ENCODE assay signal across 1 cellular context in the genomic region with DNA sequence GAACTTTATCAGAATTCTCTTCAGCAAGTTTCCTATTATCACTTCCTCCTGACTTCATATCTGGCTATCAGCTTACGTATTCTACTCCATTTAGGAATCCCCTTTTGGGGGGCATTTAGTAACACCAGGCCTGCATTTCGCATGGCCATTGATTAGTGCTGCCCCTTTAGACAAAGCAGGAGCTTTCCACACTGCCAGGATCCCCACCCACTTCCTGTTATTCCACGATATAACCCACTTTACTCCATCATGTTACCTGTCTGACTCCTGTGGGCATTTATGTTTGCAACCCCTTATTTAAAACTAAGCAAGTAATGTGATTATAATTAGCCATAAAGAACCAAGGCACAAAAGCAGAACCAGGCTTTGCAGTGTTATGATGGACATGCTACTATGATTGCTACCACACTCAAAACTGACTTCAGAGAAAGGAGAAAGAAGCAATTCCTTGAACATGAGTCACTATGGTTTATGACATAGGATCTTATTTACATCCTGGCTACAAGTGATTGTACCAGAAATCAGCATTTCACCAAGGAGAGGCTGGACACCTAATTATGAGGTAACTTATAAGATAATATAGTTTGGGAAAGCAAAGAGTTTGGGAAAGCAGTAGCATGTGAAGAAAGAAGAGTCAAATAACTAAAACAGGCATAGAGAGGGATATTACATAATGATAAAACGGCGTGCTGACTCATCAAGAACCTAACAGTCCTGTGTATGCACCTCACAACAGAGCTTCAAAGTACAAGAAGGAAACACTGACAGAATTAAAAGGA.
A peak's percentile ranks its signal among the peaks of the same experiment; 100 is the strongest.
TF ChIP-seq lines count a peak whose summit lies in the region.

No MANE protein-coding gene starts in this region.

TF ChIP-seq in K562, 482 proteins besides CTCF, POLR2A, EP300 and RAD21 (continued from another document and continues in another):
- TF ChIP-seq, protein P1, sequence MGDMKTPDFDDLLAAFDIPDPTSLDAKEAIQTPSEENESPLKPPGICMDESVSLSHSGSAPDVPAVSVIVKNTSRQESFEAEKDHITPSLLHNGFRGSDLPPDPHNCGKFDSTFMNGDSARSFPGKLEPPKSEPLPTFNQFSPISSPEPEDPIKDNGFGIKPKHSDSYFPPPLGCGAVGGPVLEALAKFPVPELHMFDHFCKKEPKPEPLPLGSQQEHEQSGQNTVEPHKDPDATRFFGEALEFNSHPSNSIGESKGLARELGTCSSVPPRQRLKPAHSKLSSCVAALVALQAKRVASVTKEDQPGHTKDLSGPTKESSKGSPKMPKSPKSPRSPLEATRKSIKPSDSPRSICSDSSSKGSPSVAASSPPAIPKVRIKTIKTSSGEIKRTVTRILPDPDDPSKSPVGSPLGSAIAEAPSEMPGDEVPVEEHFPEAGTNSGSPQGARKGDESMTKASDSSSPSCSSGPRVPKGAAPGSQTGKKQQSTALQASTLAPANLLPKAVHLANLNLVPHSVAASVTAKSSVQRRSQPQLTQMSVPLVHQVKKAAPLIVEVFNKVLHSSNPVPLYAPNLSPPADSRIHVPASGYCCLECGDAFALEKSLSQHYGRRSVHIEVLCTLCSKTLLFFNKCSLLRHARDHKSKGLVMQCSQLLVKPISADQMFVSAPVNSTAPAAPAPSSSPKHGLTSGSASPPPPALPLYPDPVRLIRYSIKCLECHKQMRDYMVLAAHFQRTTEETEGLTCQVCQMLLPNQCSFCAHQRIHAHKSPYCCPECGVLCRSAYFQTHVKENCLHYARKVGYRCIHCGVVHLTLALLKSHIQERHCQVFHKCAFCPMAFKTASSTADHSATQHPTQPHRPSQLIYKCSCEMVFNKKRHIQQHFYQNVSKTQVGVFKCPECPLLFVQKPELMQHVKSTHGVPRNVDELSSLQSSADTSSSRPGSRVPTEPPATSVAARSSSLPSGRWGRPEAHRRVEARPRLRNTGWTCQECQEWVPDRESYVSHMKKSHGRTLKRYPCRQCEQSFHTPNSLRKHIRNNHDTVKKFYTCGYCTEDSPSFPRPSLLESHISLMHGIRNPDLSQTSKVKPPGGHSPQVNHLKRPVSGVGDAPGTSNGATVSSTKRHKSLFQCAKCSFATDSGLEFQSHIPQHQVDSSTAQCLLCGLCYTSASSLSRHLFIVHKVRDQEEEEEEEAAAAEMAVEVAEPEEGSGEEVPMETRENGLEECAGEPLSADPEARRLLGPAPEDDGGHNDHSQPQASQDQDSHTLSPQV (IDR thresholded peaks at IDR 0.05), result peak; percentile 65; the same call in 1 of the 2 replicates
- TF ChIP-seq SMARCA4 (IDR thresholded peaks at IDR 0.05) (peak; percentile 89), FOXK1 (CRISPR knock-in tag; IDR thresholded peaks at IDR 0.05; ENCODE audit: borderline replicate concordance) (no peak), NCOR1 (IDR thresholded peaks at IDR 0.05) (peak; percentile 43), NFE2 (IDR thresholded peaks at IDR 0.05; ENCODE audit: low read depth) (peak; percentile 71), RUNX1 (IDR thresholded peaks at IDR 0.05; ENCODE audit: low read depth) (no peak), TCF3 (CRISPR knock-in tag; IDR thresholded peaks at IDR 0.05) (peak; percentile 42), ELF4 (CRISPR knock-in tag; IDR thresholded peaks at IDR 0.05) (no peak), JUND (IDR thresholded peaks at IDR 0.05; ENCODE audit: borderline replicate concordance, low read depth, low read length) (peak; percentile 91), JUND (tag; IDR thresholded peaks at IDR 0.05; ENCODE audit: borderline replicate concordance, low read depth, low read length) (peak; percentile 93; the same call in 2 of the 3 replicates), ZBTB7A (IDR thresholded peaks at IDR 0.05; ENCODE audit: borderline replicate concordance, control insufficient read depth, low read depth, low read length) (no peak), KLF16 (IDR thresholded peaks at IDR 0.05) (no peak), MEIS2 (IDR thresholded peaks at IDR 0.05; ENCODE audit: partially characterized antibody) (peak; percentile 71), TRIM24 (IDR thresholded peaks at IDR 0.05) (peak; percentile 16 to 46; a peak in 3 of 4 replicates), TEAD4 (IDR thresholded peaks at IDR 0.05; ENCODE audit: low read length) (peak; percentile 74), TEAD4 (CRISPR knock-in tag; IDR thresholded peaks at IDR 0.05; ENCODE audit: borderline replicate concordance) (no peak), MAFG (tag; conservative IDR thresholded peaks at IDR 0.05) (peak; percentile 94), ZNF830 (CRISPR knock-in tag; IDR thresholded peaks at IDR 0.05) (no peak), POLR2G (IDR thresholded peaks at IDR 0.05; ENCODE audit: low read depth, low read length) (no peak), RFX5 (IDR thresholded peaks at IDR 0.05; ENCODE audit: low read depth, low read length) (no peak), MAFF (IDR thresholded peaks at IDR 0.05; ENCODE audit: low read length) (peak; percentile 85), NBN (IDR thresholded peaks at IDR 0.05; ENCODE audit: low read depth) (peak; percentile 56; the same call in 1 of the 2 replicates), FOXA1 (IDR thresholded peaks at IDR 0.05; ENCODE audit: borderline replicate concordance) (no peak), ATF7 (IDR thresholded peaks at IDR 0.05) (peak; percentile 68), TAF9B (IDR thresholded peaks at IDR 0.05; ENCODE audit: partially characterized antibody) (peak; percentile 15), ATF1 (CRISPR knock-in tag; IDR thresholded peaks at IDR 0.05) (no peak), ATF1 (tag; IDR thresholded peaks at IDR 0.05) (peak; percentile 65), FOXK2 (conservative IDR thresholded peaks at IDR 0.05 in 1 of 2, IDR thresholded peaks at IDR 0.05 in 1 of 2; ENCODE audit: low read depth in 2 of 2) (peak; percentile 76 to 89), CBFA2T3 (IDR thresholded peaks at IDR 0.05) (peak; percentile 52), ZNF76 (CRISPR knock-in tag; IDR thresholded peaks at IDR 0.05; ENCODE audit: borderline replicate concordance) (no peak), HDAC2 (IDR thresholded peaks at IDR 0.05) (0 out of 2 replicates have a peak, but pooled peaks have one; percentile 17), SMARCC2 (IDR thresholded peaks at IDR 0.05; ENCODE audit: low read depth) (peak; percentile 83; the same call in 1 of the 2 replicates), CEBPG (CRISPR knock-in tag; IDR thresholded peaks at IDR 0.05) (no peak), CEBPG (tag; conservative IDR thresholded peaks at IDR 0.05 in 1 of 2, IDR thresholded peaks at IDR 0.05 in 1 of 2) (peak; percentile 24 to 55; a peak in 2 of 4 replicates), ZFX (CRISPR knock-in tag; IDR thresholded peaks at IDR 0.05) (no peak), DPF2 (IDR thresholded peaks at IDR 0.05) (peak; percentile 92), POLR2AphosphoS2 (IDR thresholded peaks at IDR 0.05; ENCODE audit: low read length) (no peak), PTRF (tag; IDR thresholded peaks at IDR 0.05) (no peak), NFYB (IDR thresholded peaks at IDR 0.05; ENCODE audit: extremely low read depth, insufficient read length) (no peak), DNMT1 (IDR thresholded peaks at IDR 0.05) (no peak), CC2D1A (IDR thresholded peaks at IDR 0.05) (0 out of 2 replicates have a peak, but pooled peaks have one; percentile 15)
- TF ChIP-seq, protein P2, sequence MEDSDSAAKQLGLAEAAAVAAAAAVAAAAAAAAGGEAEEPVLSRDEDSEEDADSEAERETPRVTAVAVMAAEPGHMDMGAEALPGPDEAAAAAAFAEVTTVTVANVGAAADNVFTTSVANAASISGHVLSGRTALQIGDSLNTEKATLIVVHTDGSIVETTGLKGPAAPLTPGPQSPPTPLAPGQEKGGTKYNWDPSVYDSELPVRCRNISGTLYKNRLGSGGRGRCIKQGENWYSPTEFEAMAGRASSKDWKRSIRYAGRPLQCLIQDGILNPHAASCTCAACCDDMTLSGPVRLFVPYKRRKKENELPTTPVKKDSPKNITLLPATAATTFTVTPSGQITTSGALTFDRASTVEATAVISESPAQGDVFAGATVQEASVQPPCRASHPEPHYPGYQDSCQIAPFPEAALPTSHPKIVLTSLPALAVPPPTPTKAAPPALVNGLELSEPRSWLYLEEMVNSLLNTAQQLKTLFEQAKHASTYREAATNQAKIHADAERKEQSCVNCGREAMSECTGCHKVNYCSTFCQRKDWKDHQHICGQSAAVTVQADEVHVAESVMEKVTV (CRISPR knock-in tag; IDR thresholded peaks at IDR 0.05), result no peak
- TF ChIP-seq, protein P3, sequence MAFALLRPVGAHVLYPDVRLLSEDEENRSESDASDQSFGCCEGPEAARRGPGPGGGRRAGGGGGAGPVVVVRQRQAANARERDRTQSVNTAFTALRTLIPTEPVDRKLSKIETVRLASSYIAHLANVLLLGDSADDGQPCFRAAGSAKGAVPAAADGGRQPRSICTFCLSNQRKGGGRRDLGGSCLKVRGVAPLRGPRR (CRISPR knock-in tag; IDR thresholded peaks at IDR 0.05), result no peak
- TF ChIP-seq, protein P4, sequence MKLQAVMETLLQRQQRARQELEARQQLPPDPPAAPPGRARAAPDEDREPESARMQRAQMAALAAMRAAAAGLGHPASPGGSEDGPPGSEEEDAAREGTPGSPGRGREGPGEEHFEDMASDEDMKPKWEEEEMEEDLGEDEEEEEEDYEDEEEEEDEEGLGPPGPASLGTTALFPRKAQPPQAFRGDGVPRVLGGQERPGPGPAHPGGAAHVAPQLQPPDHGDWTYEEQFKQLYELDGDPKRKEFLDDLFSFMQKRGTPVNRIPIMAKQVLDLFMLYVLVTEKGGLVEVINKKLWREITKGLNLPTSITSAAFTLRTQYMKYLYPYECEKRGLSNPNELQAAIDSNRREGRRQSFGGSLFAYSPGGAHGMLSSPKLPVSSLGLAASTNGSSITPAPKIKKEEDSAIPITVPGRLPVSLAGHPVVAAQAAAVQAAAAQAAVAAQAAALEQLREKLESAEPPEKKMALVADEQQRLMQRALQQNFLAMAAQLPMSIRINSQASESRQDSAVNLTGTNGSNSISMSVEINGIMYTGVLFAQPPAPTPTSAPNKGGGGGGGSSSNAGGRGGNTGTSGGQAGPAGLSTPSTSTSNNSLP (IDR thresholded peaks at IDR 0.05; ENCODE audit: borderline replicate concordance, low read depth, low read length), result peak; percentile 53; the same call in 1 of the 2 replicates
- TF ChIP-seq, protein P5, sequence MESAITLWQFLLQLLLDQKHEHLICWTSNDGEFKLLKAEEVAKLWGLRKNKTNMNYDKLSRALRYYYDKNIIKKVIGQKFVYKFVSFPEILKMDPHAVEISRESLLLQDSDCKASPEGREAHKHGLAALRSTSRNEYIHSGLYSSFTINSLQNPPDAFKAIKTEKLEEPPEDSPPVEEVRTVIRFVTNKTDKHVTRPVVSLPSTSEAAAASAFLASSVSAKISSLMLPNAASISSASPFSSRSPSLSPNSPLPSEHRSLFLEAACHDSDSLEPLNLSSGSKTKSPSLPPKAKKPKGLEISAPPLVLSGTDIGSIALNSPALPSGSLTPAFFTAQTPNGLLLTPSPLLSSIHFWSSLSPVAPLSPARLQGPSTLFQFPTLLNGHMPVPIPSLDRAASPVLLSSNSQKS (CRISPR knock-in tag; IDR thresholded peaks at IDR 0.05), result no peak
- TF ChIP-seq, protein P6, sequence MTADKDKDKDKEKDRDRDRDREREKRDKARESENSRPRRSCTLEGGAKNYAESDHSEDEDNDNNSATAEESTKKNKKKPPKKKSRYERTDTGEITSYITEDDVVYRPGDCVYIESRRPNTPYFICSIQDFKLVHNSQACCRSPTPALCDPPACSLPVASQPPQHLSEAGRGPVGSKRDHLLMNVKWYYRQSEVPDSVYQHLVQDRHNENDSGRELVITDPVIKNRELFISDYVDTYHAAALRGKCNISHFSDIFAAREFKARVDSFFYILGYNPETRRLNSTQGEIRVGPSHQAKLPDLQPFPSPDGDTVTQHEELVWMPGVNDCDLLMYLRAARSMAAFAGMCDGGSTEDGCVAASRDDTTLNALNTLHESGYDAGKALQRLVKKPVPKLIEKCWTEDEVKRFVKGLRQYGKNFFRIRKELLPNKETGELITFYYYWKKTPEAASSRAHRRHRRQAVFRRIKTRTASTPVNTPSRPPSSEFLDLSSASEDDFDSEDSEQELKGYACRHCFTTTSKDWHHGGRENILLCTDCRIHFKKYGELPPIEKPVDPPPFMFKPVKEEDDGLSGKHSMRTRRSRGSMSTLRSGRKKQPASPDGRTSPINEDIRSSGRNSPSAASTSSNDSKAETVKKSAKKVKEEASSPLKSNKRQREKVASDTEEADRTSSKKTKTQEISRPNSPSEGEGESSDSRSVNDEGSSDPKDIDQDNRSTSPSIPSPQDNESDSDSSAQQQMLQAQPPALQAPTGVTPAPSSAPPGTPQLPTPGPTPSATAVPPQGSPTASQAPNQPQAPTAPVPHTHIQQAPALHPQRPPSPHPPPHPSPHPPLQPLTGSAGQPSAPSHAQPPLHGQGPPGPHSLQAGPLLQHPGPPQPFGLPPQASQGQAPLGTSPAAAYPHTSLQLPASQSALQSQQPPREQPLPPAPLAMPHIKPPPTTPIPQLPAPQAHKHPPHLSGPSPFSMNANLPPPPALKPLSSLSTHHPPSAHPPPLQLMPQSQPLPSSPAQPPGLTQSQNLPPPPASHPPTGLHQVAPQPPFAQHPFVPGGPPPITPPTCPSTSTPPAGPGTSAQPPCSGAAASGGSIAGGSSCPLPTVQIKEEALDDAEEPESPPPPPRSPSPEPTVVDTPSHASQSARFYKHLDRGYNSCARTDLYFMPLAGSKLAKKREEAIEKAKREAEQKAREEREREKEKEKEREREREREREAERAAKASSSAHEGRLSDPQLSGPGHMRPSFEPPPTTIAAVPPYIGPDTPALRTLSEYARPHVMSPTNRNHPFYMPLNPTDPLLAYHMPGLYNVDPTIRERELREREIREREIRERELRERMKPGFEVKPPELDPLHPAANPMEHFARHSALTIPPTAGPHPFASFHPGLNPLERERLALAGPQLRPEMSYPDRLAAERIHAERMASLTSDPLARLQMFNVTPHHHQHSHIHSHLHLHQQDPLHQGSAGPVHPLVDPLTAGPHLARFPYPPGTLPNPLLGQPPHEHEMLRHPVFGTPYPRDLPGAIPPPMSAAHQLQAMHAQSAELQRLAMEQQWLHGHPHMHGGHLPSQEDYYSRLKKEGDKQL (CRISPR knock-in tag; IDR thresholded peaks at IDR 0.05; ENCODE audit: borderline replicate concordance), result no peak
- TF ChIP-seq, protein P7, sequence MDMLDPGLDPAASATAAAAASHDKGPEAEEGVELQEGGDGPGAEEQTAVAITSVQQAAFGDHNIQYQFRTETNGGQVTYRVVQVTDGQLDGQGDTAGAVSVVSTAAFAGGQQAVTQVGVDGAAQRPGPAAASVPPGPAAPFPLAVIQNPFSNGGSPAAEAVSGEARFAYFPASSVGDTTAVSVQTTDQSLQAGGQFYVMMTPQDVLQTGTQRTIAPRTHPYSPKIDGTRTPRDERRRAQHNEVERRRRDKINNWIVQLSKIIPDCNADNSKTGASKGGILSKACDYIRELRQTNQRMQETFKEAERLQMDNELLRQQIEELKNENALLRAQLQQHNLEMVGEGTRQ (CRISPR knock-in tag; IDR thresholded peaks at IDR 0.05), result no peak
- TF ChIP-seq, protein P8, sequence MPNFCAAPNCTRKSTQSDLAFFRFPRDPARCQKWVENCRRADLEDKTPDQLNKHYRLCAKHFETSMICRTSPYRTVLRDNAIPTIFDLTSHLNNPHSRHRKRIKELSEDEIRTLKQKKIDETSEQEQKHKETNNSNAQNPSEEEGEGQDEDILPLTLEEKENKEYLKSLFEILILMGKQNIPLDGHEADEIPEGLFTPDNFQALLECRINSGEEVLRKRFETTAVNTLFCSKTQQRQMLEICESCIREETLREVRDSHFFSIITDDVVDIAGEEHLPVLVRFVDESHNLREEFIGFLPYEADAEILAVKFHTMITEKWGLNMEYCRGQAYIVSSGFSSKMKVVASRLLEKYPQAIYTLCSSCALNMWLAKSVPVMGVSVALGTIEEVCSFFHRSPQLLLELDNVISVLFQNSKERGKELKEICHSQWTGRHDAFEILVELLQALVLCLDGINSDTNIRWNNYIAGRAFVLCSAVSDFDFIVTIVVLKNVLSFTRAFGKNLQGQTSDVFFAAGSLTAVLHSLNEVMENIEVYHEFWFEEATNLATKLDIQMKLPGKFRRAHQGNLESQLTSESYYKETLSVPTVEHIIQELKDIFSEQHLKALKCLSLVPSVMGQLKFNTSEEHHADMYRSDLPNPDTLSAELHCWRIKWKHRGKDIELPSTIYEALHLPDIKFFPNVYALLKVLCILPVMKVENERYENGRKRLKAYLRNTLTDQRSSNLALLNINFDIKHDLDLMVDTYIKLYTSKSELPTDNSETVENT (CRISPR knock-in tag; IDR thresholded peaks at IDR 0.05), result no peak
